In genomic region chr12:111841750-111842555, GRCh38 we compare ENCODE assay signal across 8 cellular contexts. TPM values are rescaled to one million over a fixed set of nuclear protein-coding genes. Genes with fewer than 3 reads are reported as not detected.
DNase-seq lines count a peak whose midpoint lies in the region; ATAC-seq, FAIRE-seq and TF ChIP-seq lines count a peak whose summit lies in the region.

MAPKAPK5 (plus strand) TSS chr12:111842228; CDS start chr12:111842734, 506 bp downstream.

- TF ChIP-seq CTCF in BE2C (IDR thresholded peaks at IDR 0.05; ENCODE audit: low read depth, low read length) (no peak), choroid plexus epithelial cell (conservative IDR thresholded peaks at IDR 0.05; ENCODE audit: low read depth, low read length) (no peak)

- peak; percentile 91 for FAIRE-seq in GM19239 (lab: Jason Lieb, UNC)

- H3K4me1 Mint-ChIP-seq in activated CD4-positive, alpha-beta T cell treated with anti-CD3 and anti-CD28 coated beads for 36 hours, result peaks cover 50% of the 10 kb centered on the region

- no peaks in the 10 kb centered on the region for H3K9me3 ChIP-seq in BE2C

- peak within 1 kb of the TSS; percentile 96 for H3K27ac Mint-ChIP-seq in activated CD4-positive, alpha-beta T cell treated with anti-CD3 and anti-CD28 coated beads for 36 hours

- intact Hi-C loops in activated CD4-positive, alpha-beta T cell treated with anti-CD3 and anti-CD28 coated beads for 36 hours (cut with DNase I, micrococcal nuclease), result loop anchor here (1.0 to 5.0 kb wide), 13 partner anchors 156 to 1295 kb away; partner anchors contain the start of genes ACAD10 (in 2 of the 2), RPL6 (in 2 of the 2), ATXN2 (in 1 of the 2) and ERP29 (in 1 of the 2)

- peak; percentile 95 for DNase-seq in BE2C
- DNase-seq in GM19239 (ENCODE audit: insufficient read length, low spot score), result peak; percentile 93
- peak; percentile 89 to 94 for DNase-seq in NCI-H524 (lab: John Stamatoyannopoulos, UW)
- peak; percentile 97 for DNase-seq in activated CD4-positive, alpha-beta T cell treated with anti-CD3 and anti-CD28 coated beads for 36 hours
- peak; percentile 95 for DNase-seq in choroid plexus epithelial cell (ENCODE audit: low read depth)
- DNase-seq in kidney glomerular epithelial cell (lab: John Stamatoyannopoulos, UW), result peak; percentile 79
- peak; percentile 92 to 95 for DNase-seq in stimulated activated CD4-positive, alpha-beta T cell treated with anti-CD3 and anti-CD28 coated beads, Interleukin-15, amount 100 ng/mL, for 48 hours (ENCODE audit: low read depth in 2 of 2)

- H3K4me3 ChIP-seq in BE2C (ENCODE audit: low read depth, low read length), result peak within 1 kb of the TSS; percentile 98
- H3K4me3 ChIP-seq in choroid plexus epithelial cell (ENCODE audit: low read depth, low read length), result peak within 1 kb of the TSS; percentile 85

- peaks cover 49% of the 10 kb centered on the region for H3K36me3 ChIP-seq in BE2C

- CTCF ChIA-PET in activated CD4-positive, alpha-beta T cell treated with anti-CD3 and anti-CD28 coated beads for 36 hours (lab: Charles Lee), result interaction anchor here (0.5 to 2.4 kb wide), 4 partner anchors 29 to 280 kb away, joined by 3 to 10 read pairs (median 3); no protein-coding TSS in a partner anchor

- H3K27me3 ChIP-seq in BE2C, result no peaks in the 10 kb centered on the region

- ATAC-seq in HG03442 (IDR thresholded peaks at IDR 0.05; ENCODE audit: unreplicated experiment), result peak; percentile 77
- peak; percentile 81 for ATAC-seq in activated CD4-positive, alpha-beta T cell treated with anti-CD3 and anti-CD28 coated beads for 36 hours

- POLR2A ChIA-PET in activated CD4-positive, alpha-beta T cell treated with anti-CD3 and anti-CD28 coated beads for 36 hours (lab: Charles Lee), result interaction anchor here (0.5 to 1.1 kb wide), 3 partner anchors 56 to 1422 kb away, joined by 3 to 5 read pairs (median 3); no protein-coding TSS in a partner anchor

- no peaks in the 10 kb centered on the region for H3K9me3 Mint-ChIP-seq in activated CD4-positive, alpha-beta T cell treated with anti-CD3 and anti-CD28 coated beads for 36 hours (ENCODE audit: low read depth)

- H3K4me3 Mint-ChIP-seq in activated CD4-positive, alpha-beta T cell treated with anti-CD3 and anti-CD28 coated beads for 36 hours, result peak within 1 kb of the TSS; percentile 87

- no peaks in the 10 kb centered on the region for H3K27me3 Mint-ChIP-seq in activated CD4-positive, alpha-beta T cell treated with anti-CD3 and anti-CD28 coated beads for 36 hours

- H3K36me3 Mint-ChIP-seq in activated CD4-positive, alpha-beta T cell treated with anti-CD3 and anti-CD28 coated beads for 36 hours (ENCODE audit: low read depth), result peaks cover 62% of the 10 kb centered on the region

- no peaks in the 10 kb centered on the region for H3K4me1 ChIP-seq in BE2C

RNA-seq across cellular contexts. Expression of gene MAPKAPK5, which starts in this region (rescaled TPM):
- 55.5 TPM for polyA plus RNA-seq in BE2C (2012; ENCODE audit: insufficient read depth, insufficient read length, low read depth)
- 10 to 100 TPM; 47.5 to 57.5 TPM for total RNA-seq in activated CD4-positive, alpha-beta T cell treated with anti-CD3 and anti-CD28 coated beads for 36 hours

Comparison
In these comparisons a context has a peak if more than half of its experiments do, and no peak if none do; other contexts are left out.
1. Peak in every context shown above with its lines: DNase-seq, ATAC-seq and H3K4me3 ChIP-seq.